ENCODE assay signal across 25 cellular contexts in genomic region chr17:55323518-55324295, GRCh38. TPM values are rescaled to one million over a fixed set of nuclear protein-coding genes. Genes with fewer than 3 reads are reported as not detected.
DNase-seq lines count a peak whose midpoint lies in the region; ATAC-seq, FAIRE-seq and TF ChIP-seq lines count a peak whose summit lies in the region.
"Had no signal": no experiment of that assay in that cellular context is flagged by ENCODE, and none has a peak within 500 bp of the region (broad histone marks: within the 10 kb centered on the region; RNA-seq: fewer than 3 reads in every experiment).

No MANE protein-coding gene starts in this region.

- H2AFZ ChIP-seq in HepG2 (ENCODE audit: low read length), result no peak overlapping the region
- H2AFZ ChIP-seq in PC-3 (ENCODE audit: low read length), result no peak overlapping the region

- ATAC-seq in HepG2 (peak; percentile 0; the same call in 1 of the 3 replicates), HG02870 (IDR thresholded peaks at IDR 0.05; ENCODE audit: unreplicated experiment) (no peak), PC-3 (no peak)

- no peaks in the 10 kb centered on the region for H3K79me2 ChIP-seq in HepG2 (ENCODE audit: insufficient read depth, low read length)
- H3K79me2 ChIP-seq in PC-3 (ENCODE audit: low read length), result no peaks in the 10 kb centered on the region

- no TSS peak for BruUV-seq in HepG2 (replicated peaks; lab: Mats Ljungman, UMichigan)
- BruUV-seq in PC-3 (replicated peaks; lab: Mats Ljungman, UMichigan), result no TSS peak

- no peaks in the 10 kb centered on the region for H3F3A ChIP-seq in PC-3 (ENCODE audit: low read length, unreplicated experiment)

- CTCF ChIA-PET in HepG2 (lab: Yijun Ruan, JAX; ENCODE audit: low intra/inter-chr PET ratio, low total read pairs), result interaction anchor here (1.3 to 1.8 kb wide), 2 partner anchors 25 to 191 kb away, joined by 4 to 5 read pairs; no protein-coding TSS in a partner anchor
- CTCF ChIA-PET in PC-3 (lab: Charles Lee), result interaction anchor here (0.5 kb wide), 1 partner anchor 316 kb away, joined by 4 read pairs; no protein-coding TSS in a partner anchor

- no peaks in the 10 kb centered on the region for H3K4me1 Mint-ChIP-seq in endodermal cell
- H3K4me1 Mint-ChIP-seq: CD14-positive monocyte; CD4-positive, alpha-beta memory T cell; CD4-positive, CD25-positive, alpha-beta regulatory T cell; CD8-positive, alpha-beta memory T cell had no signal

- H3K4me3 ChIP-seq in endodermal cell (ENCODE audit: low read length), result no peak overlapping the region
- H3K4me3 ChIP-seq in HepG2 (replicated peaks in 1 of 3; ENCODE audit: insufficient read depth in 1 of 3, low read depth in 2 of 3, low read length in 3 of 3), result no peak overlapping the region
- H3K4me3 ChIP-seq in PC-3 (ENCODE audit: low read length), result no peak overlapping the region
- H3K4me3 ChIP-seq: BLaER1 had no signal

- POLR2A ChIA-PET in HepG2 (lab: Yijun Ruan, JAX), result no interaction called here
- POLR2A ChIA-PET in PC-3 (lab: Charles Lee; ENCODE audit: unreplicated experiment), result no interaction called here

- TF ChIP-seq POLR2A in HepG2 (IDR thresholded peaks at IDR 0.05; ENCODE audit: insufficient read depth in 1 of 2, low read depth in 2 of 2, low read length in 2 of 2), result peak; percentile 29 to 44; a peak in 3 of 4 replicates

- no peaks in the 10 kb centered on the region for H3K36me3 Mint-ChIP-seq in endodermal cell (ENCODE audit: low read depth)
- H3K36me3 Mint-ChIP-seq: CD14-positive monocyte; CD4-positive, CD25-positive, alpha-beta regulatory T cell; CD8-positive, alpha-beta memory T cell had no signal

- H3K4me1 ChIP-seq in endodermal cell (ENCODE audit: control insufficient read depth, insufficient read depth, low read length) (no peaks in the 10 kb centered on the region), HepG2 (ENCODE audit: insufficient read depth, low read length) (peaks cover 25% of the 10 kb centered on the region), PC-3 (ENCODE audit: insufficient read depth, low read length) (peaks cover 9% of the 10 kb centered on the region; the same call in 1 of the 2 replicates)
- H3K4me1 ChIP-seq: BE2C, BLaER1 had no signal

- 92 to 93% methylated on average over 7 of the region's 7 CpGs for WGBS in endodermal cell (ENCODE audit: insufficient coverage in 1 of 2, insufficient read length in 1 of 2), 2 experiments
- 96% methylated on average over 7 of the region's 7 CpGs for WGBS in HepG2 (ENCODE audit: low lambda C conversion rate)

- no peak for FAIRE-seq in HepG2 (lab: Jason Lieb, UNC)
- FAIRE-seq: A204.1, GM12891, GM19239 had no signal

- H3K27ac ChIP-seq in endodermal cell (ENCODE audit: low read depth, low read length) (no peak overlapping the region), HepG2 (ENCODE audit: extremely low read length, insufficient read depth, low read length) (no peak overlapping the region), PC-3 (ENCODE audit: low read length) (no peak overlapping the region)
- H3K27ac ChIP-seq: BLaER1 had no signal

- no peaks in the 10 kb centered on the region for H3K27me3 Mint-ChIP-seq in endodermal cell (ENCODE audit: insufficient read depth)
- H3K27me3 Mint-ChIP-seq: CD4-positive, alpha-beta memory T cell had no signal

- H3K4me3 Mint-ChIP-seq in endodermal cell, result no peak overlapping the region
- H3K4me3 Mint-ChIP-seq: CD14-positive monocyte; CD4-positive, alpha-beta memory T cell; CD8-positive, alpha-beta memory T cell had no signal

- H3K9me3 ChIP-seq in endodermal cell (ENCODE audit: control insufficient read depth, low read length), result no peaks in the 10 kb centered on the region
- H3K9me3 ChIP-seq in HepG2 (ENCODE audit: low read length), result 0 out of 2 replicates have a peak, but pooled peaks cover 5% of the 10 kb centered on the region
- no peaks in the 10 kb centered on the region for H3K9me3 ChIP-seq in PC-3 (ENCODE audit: low read length)
- H3K9me3 ChIP-seq: BE2C had no signal

- H3K36me3 ChIP-seq in endodermal cell (ENCODE audit: control insufficient read depth, insufficient read depth, low read length) (no peaks in the 10 kb centered on the region), HepG2 (replicated peaks in 1 of 2; ENCODE audit: control insufficient read depth in 1 of 2, insufficient read depth in 2 of 2, low read length in 2 of 2) (peaks cover 26 to 29% of the 10 kb centered on the region in 2 experiments), PC-3 (ENCODE audit: low read depth, low read length) (no peaks in the 10 kb centered on the region)
- H3K36me3 ChIP-seq: BE2C, BLaER1 had no signal

- no peaks in the 10 kb centered on the region for H3K9me2 ChIP-seq in PC-3 (replicated peaks; ENCODE audit: low read length)

- in situ Hi-C loops in HepG2 (cut with HindIII; ENCODE audit: extremely low pct_ligation_motif_present, low pct_unique_long_range_greater_than_20kb), result no loop called here

- no peak for TF ChIP-seq EP300 in HepG2 (IDR thresholded peaks at IDR 0.05; ENCODE audit: low read depth in 2 of 2, low read length in 2 of 2)
- TF ChIP-seq EP300 in HepG2 (CRISPR knock-in tag; IDR thresholded peaks at IDR 0.05; ENCODE audit: borderline replicate concordance), result no peak

- TF ChIP-seq RAD21 in HepG2 (CRISPR knock-in tag; IDR thresholded peaks at IDR 0.05), result no peak

- peaks cover 46% of the 10 kb centered on the region for H4K20me1 ChIP-seq in HepG2 (ENCODE audit: insufficient read depth, low read length)
- no peaks in the 10 kb centered on the region for H4K20me1 ChIP-seq in PC-3 (ENCODE audit: low read length)
- H4K20me1 ChIP-seq: BLaER1 had no signal

- no peak overlapping the region for H3K9ac ChIP-seq in endodermal cell (ENCODE audit: extremely low read depth, low read length, poor library complexity, severe bottlenecking)
- no peak overlapping the region for H3K9ac ChIP-seq in HepG2 (ENCODE audit: insufficient read depth, low read depth, low read length)
- H3K9ac ChIP-seq in PC-3 (ENCODE audit: low read length), result no peak overlapping the region
- H3K9ac ChIP-seq: BLaER1 had no signal

- H3K9me3 Mint-ChIP-seq in endodermal cell, result no peaks in the 10 kb centered on the region
- H3K9me3 Mint-ChIP-seq: CD4-positive, CD25-positive, alpha-beta regulatory T cell; CD8-positive, alpha-beta memory T cell had no signal

- H3K4me2 ChIP-seq in HepG2 (ENCODE audit: low read depth, low read length) (no peak overlapping the region), PC-3 (ENCODE audit: low read length) (no peak overlapping the region)
- H3K4me2 ChIP-seq: BLaER1 had no signal

- intact Hi-C loops in HepG2 (cut with micrococcal nuclease; ENCODE audit: unreplicated experiment), result no loop called here
- intact Hi-C loops in PC-3 (cut with micrococcal nuclease), result no loop called here

- DNase-seq in endodermal cell (peak; percentile 26), HepG2 (ENCODE audit: low spot score) (no peak), GM10266 (ENCODE audit: extremely low spot score) (no peak), PC-3 (no peak)
- DNase-seq: 8988T; ACHN; BE2C; C1 segment of cervical spinal cord; CD4-positive, alpha-beta memory T cell; CD8-positive, alpha-beta memory T cell; COR-L47; DMS 273 treated with DMSO at 0.1 percent for 48 hours; DMS153; DMS79; DND-41; EL; GDM1 had no signal

- no peak for TF ChIP-seq CTCF in endodermal cell (conservative IDR thresholded peaks at IDR 0.05)
- no peak for TF ChIP-seq CTCF in HepG2 (CRISPR knock-in tag; IDR thresholded peaks at IDR 0.05)
- no peak for TF ChIP-seq CTCF in GM10266 (IDR thresholded peaks at IDR 0.05; ENCODE audit: control insufficient read depth, insufficient read depth, low read depth, missing control alignments)
- TF ChIP-seq CTCF in PC-3 (conservative IDR thresholded peaks at IDR 0.05; ENCODE audit: low read depth, low read length), result no peak

- H3K27ac Mint-ChIP-seq in endodermal cell, result no peak overlapping the region
- H3K27ac Mint-ChIP-seq: CD14-positive monocyte; CD4-positive, CD25-positive, alpha-beta regulatory T cell; CD8-positive, alpha-beta memory T cell had no signal

- H3K27me3 ChIP-seq in endodermal cell (ENCODE audit: control insufficient read depth, insufficient read depth, low read length, poor library complexity, severe bottlenecking) (no peaks in the 10 kb centered on the region), HepG2 (ENCODE audit: control insufficient read depth in 1 of 2, insufficient read depth in 2 of 2, low read length in 2 of 2) (no peaks in the 10 kb centered on the region), PC-3 (ENCODE audit: low read length) (no peaks in the 10 kb centered on the region)
- H3K27me3 ChIP-seq: BE2C, BLaER1 had no signal

TF ChIP-seq in HepG2, 621 proteins besides CTCF, POLR2A, EP300 and RAD21 (continues in another document):
- no peak for TF ChIP-seq MZF1 (CRISPR knock-in tag; IDR thresholded peaks at IDR 0.05; ENCODE audit: borderline replicate concordance)
- no peak for TF ChIP-seq IRX3 (CRISPR knock-in tag; IDR thresholded peaks at IDR 0.05; ENCODE audit: borderline replicate concordance, low read depth)

RNA-seq across cellular contexts. Expression of gene HLF, which starts 58.9 kb away (rescaled TPM):
- total RNA-seq in endodermal cell (not detected), HepG2 (2016; rRNA removed; fragmentation: Illumina TruSeq; extraction: Trizol) (197 and 202 TPM in 2 replicates), PC-3 (2014; rRNA removed) (0.23 and 0.66 TPM in 2 replicates)
- 0.11 TPM for polyA plus RNA-seq in endodermal cell (2013, experiment 1 of 2)
- 0.21 TPM for polyA plus RNA-seq in endodermal cell (2013, experiment 2 of 2)
- total RNA-seq in HepG2 (2016; cell fraction: cytosol; rRNA removed; fragmentation: Illumina TruSeq; extraction: Trizol; ENCODE audit: low read depth), result 34.5 and 39.5 TPM in 2 replicates
- total RNA-seq in HepG2 (2016; cell fraction: insoluble cytoplasmic fraction; rRNA removed; fragmentation: Illumina TruSeq; extraction: Trizol), result 175 and 198 TPM in 2 replicates
- 156 and 157 TPM in 2 replicates for total RNA-seq in HepG2 (2016; cell fraction: membrane; rRNA removed; fragmentation: Illumina TruSeq; extraction: Trizol)
- total RNA-seq in HepG2 (2016; cell fraction: nucleus; rRNA removed; fragmentation: Illumina TruSeq; extraction: Trizol), result 187 and 216 TPM in 2 replicates
- polyA plus RNA-seq in HepG2 (2011; rRNA removed), result 346 and 353 TPM in 2 replicates
- polyA plus RNA-seq in HepG2 (2011; cell fraction: cytosol; rRNA removed), result 266 and 275 TPM in 2 replicates
- 442 and 465 TPM in 2 replicates for polyA plus RNA-seq in HepG2 (2011; cell fraction: nucleus; rRNA removed)
- polyA plus RNA-seq in HepG2 (2012), result 217 and 233 TPM in 2 replicates
- 21.4 and 26.2 TPM in 2 replicates for polyA plus RNA-seq in HepG2 (2016; cell fraction: cytosol; fragmentation: Illumina TruSeq; extraction: Trizol; ENCODE audit: low read depth)
- 217 and 237 TPM in 2 replicates for polyA plus RNA-seq in HepG2 (2016; cell fraction: insoluble cytoplasmic fraction; fragmentation: Illumina TruSeq; extraction: Trizol; ENCODE audit: low read depth)
- 106 and 107 TPM in 2 replicates for polyA plus RNA-seq in HepG2 (2016; cell fraction: membrane; fragmentation: Illumina TruSeq; extraction: Trizol; ENCODE audit: low read depth)
- polyA plus RNA-seq in HepG2 (2016; cell fraction: nucleus; fragmentation: Illumina TruSeq; extraction: Trizol; ENCODE audit: insufficient read depth, low read depth), result 258 and 265 TPM in 2 replicates
- polyA minus RNA-seq in HepG2 (2011; rRNA and poly(A)+ RNA removed; ENCODE audit: low replicate concordance), result 1.0 and 1,188 TPM in 2 replicates
- polyA minus RNA-seq in HepG2 (2011; cell fraction: cytosol; rRNA and poly(A)+ RNA removed), result 240 and 275 TPM in 2 replicates
- polyA minus RNA-seq in HepG2 (2011; cell fraction: nucleus; rRNA and poly(A)+ RNA removed), result 508 and 622 TPM in 2 replicates
- polyA plus RNA-seq: AG04450, CD14-positive monocyte had no signal

Comparison
In these comparisons a context has a peak if more than half of its experiments do, and no peak if none do; other contexts are left out.
1. RNA of gene HLF, which starts 58.9 kb away (total RNA-seq): 34.5 to 216 TPM in HepG2; 0.23 to 0.66 TPM in PC-3 and not detected in endodermal cell; every median in the first group is over 10 times any median in the second.